ENCODE assay signal across 8 cellular contexts in genomic region chrX:129779747-129780146, GRCh38. TPM values are rescaled to one million over a fixed set of nuclear protein-coding genes. Genes with fewer than 3 reads are reported as not detected.
DNase-seq lines count a peak whose midpoint lies in the region; ATAC-seq and TF ChIP-seq lines count a peak whose summit lies in the region.

TSS of gene SASH3 (plus strand) at chrX:129779949. CDS start at chrX:129780098, 149 bp downstream.

- CTCF ChIA-PET in HEK293T (lab: Yijun Ruan, JAX), result no interaction called here

- DNase-seq in CD1c-positive myeloid dendritic cell (ENCODE audit: extremely low spot score) (peak; percentile 78), NOMO-1 (lab: John Stamatoyannopoulos, UW; ENCODE audit: unreplicated experiment in 2 of 2) (peak; percentile 81 to 85), naive B cell (peak; percentile 82), type B pancreatic cell (ENCODE audit: extremely low spot score, unreplicated experiment) (no peak), GOT3 (lab: John Stamatoyannopoulos, UW) (no peak), HEK293T (ENCODE audit: extremely low spot score) (no peak)
- peak; percentile 37 for DNase-seq in activated gamma-delta T cell treated with anti-CD3 and anti-CD28 coated beads, Interleukin-2, amount 50 U/mL, for 16 hours (ENCODE audit: low read depth)

- no peaks in the 10 kb centered on the region for H3K27me3 Mint-ChIP-seq in naive B cell
- H3K27me3 Mint-ChIP-seq in type B pancreatic cell, result peaks cover 3% of the 10 kb centered on the region

- peaks cover 48 to 77% (median 48%) of the 10 kb centered on the region in 3 donors for H3K4me1 Mint-ChIP-seq in naive B cell
- H3K4me1 Mint-ChIP-seq in type B pancreatic cell (ENCODE audit: unreplicated experiment), result no peaks in the 10 kb centered on the region

- H3K36me3 Mint-ChIP-seq in naive B cell, result peaks cover 5 to 19% of the 10 kb centered on the region in 2 donors
- H3K36me3 Mint-ChIP-seq in type B pancreatic cell, result no peaks in the 10 kb centered on the region

- H3K27ac Mint-ChIP-seq in naive B cell (peak within 1 kb of the TSS; percentile 96 to 99 (median 98)), type B pancreatic cell (no peak within 1 kb of the TSS)

- H3K9me3 Mint-ChIP-seq in naive B cell (peaks cover 0 to 6% (median 0%) of the 10 kb centered on the region in 7 donors), type B pancreatic cell (no peaks in the 10 kb centered on the region)

- TF ChIP-seq CTCF in type B pancreatic cell (conservative IDR thresholded peaks at IDR 0.05), result no peak

- POLR2A ChIA-PET in HEK293T (lab: Yijun Ruan, JAX), result no interaction called here

- ATAC-seq in GM21360 (IDR thresholded peaks at IDR 0.05; ENCODE audit: unreplicated experiment), result peak; percentile 35
- peak; percentile 50 to 55 for ATAC-seq in naive B cell (ENCODE audit: low read depth in 2 of 2)

- H3K4me3 Mint-ChIP-seq in naive B cell (peak within 1 kb of the TSS; percentile 87 to 100 (median 97)), type B pancreatic cell (no peak within 1 kb of the TSS)

TF ChIP-seq in HEK293T, 16 proteins besides CTCF, POLR2A, EP300 and RAD21:
- TF ChIP-seq ARNT (IDR thresholded peaks at IDR 0.05), result no peak
- TF ChIP-seq TARDBP (IDR thresholded peaks at IDR 0.05), result no peak
- no peak for TF ChIP-seq HDGF (IDR thresholded peaks at IDR 0.05; ENCODE audit: borderline replicate concordance)

RNA-seq across cellular contexts. Expression of gene SASH3, which starts in this region (rescaled TPM):
- 100 to 1,000 TPM in 4 of 6 donors, 10 to 100 TPM in 2; 89.4 to 191 (median 128) TPM for polyA plus RNA-seq in naive B cell (ENCODE audit: low read depth in 6 of 6)
- total RNA-seq in type B pancreatic cell (ENCODE audit: low replicate concordance), result not detected in 2 replicates

Comparison
In these comparisons a context has a peak if more than half of its experiments do, and no peak if none do; other contexts are left out.
1. DNase-seq: peak in CD1c-positive myeloid dendritic cell (single experiment), NOMO-1 (2 of 2), activated gamma-delta T cell treated with anti-CD3 and anti-CD28 coated beads, Interleukin-2, amount 50 U/mL, for 16 hours (single experiment) and naive B cell (single experiment); none in type B pancreatic cell (single experiment), GOT3 (single experiment) and HEK293T (single experiment).